In genomic region chr9:65283943-65284342, GRCh38 we compare ENCODE assay signal across 1 cellular context. TPM values are rescaled to one million over a fixed set of nuclear protein-coding genes. Genes with fewer than 3 reads are reported as not detected.
"Had no signal": no experiment of that assay in that cellular context is flagged by ENCODE, and none has a peak within 500 bp of the region (broad histone marks: within the 10 kb centered on the region; RNA-seq: fewer than 3 reads in every experiment).

No MANE protein-coding gene starts in this region.

RNA-seq across cellular contexts. Expression of gene FOXD4L5, which starts 1.1 kb away (rescaled TPM):
- polyA plus RNA-seq: adrenal gland had no signal
